19 cellular contexts compared by ENCODE assay signal in the genomic region with DNA sequence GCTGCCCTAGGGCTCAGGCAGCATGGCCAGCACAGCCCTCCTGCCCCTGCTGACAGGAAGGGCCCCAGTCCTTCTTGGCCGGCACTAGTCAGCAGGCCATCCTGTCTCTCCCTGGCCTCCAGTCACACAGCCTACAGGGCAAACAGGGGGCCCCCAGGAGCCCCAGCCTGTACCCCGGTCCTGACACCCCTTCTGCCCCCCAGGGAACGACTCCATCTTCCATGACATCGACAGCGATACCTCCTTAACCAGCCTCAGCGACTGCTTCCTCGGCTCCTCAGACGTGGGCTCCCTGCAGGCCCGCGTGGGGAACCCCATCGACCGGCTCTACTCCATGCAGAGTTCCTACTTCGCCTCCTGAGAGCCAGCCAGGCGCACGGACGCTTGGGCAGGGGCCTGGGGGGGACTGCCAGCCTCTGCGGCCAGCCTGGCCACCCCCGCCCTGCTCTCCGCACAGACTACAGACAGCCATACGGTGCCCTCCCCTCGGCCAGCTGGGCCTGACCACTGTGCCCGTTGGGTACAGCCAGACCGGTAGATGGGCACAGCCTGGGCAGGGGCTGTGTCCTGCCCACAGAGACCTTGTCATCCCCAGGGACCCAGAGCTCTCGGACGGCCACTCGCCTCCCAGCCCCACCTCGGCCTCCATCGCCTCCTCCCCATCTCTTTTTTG.
A peak's percentile ranks its signal among the peaks of the same experiment; 100 is the strongest.
DNase-seq lines count a peak whose midpoint lies in the region; ATAC-seq, FAIRE-seq and TF ChIP-seq lines count a peak whose summit lies in the region.
"Had no signal": no experiment of that assay in that cellular context is flagged by ENCODE, and none has a peak within 500 bp of the region (broad histone marks: within the 10 kb centered on the region; RNA-seq: fewer than 3 reads in every experiment).

No MANE protein-coding gene starts in this region.

- TF ChIP-seq CTCF in CD14-positive monocyte (IDR thresholded peaks at IDR 0.05): no peak

- no peaks in the 10 kb centered on the region for H3K9me3 ChIP-seq in neuronal stem cell (replicated peaks in 1 of 2; ENCODE audit: control insufficient read depth in 2 of 2, insufficient read depth in 1 of 2, low read depth in 1 of 2, low read length in 2 of 2)

- no CpG with 5 or more reads among the region's 28 CpGs for WGBS in neuronal stem cell (ENCODE audit: extremely low coverage in 2 of 2, insufficient read length in 2 of 2, insufficient replicate concordance in 1 of 2), 2 donors

- no peak overlapping the region for H3K27ac Mint-ChIP-seq in CD14-positive monocyte
- H3K27ac Mint-ChIP-seq: CD4-positive, CD25-positive, alpha-beta regulatory T cell; GM23338 had no signal

- no peaks in the 10 kb centered on the region for H3K79me1 ChIP-seq in neuronal stem cell (ENCODE audit: low read depth, low read length)

- H4K91ac ChIP-seq in neuronal stem cell (ENCODE audit: low read depth, low read length, poor library complexity): no peak overlapping the region

- no peak overlapping the region for H2AFZ ChIP-seq in neuronal stem cell (ENCODE audit: low read length)
- H2AFZ ChIP-seq: GM23338, PC-9 had no signal

- H4K8ac ChIP-seq in neuronal stem cell (ENCODE audit: low read depth, low read length): no peak overlapping the region

- no peak for ATAC-seq in HG03521 (IDR thresholded peaks at IDR 0.05; ENCODE audit: unreplicated experiment)
- ATAC-seq: GM23338 had no signal

- H3K4ac ChIP-seq in neuronal stem cell (ENCODE audit: low read length): no peak overlapping the region

- no peaks in the 10 kb centered on the region for H3K9me3 Mint-ChIP-seq in CD14-positive monocyte
- H3K9me3 Mint-ChIP-seq: CD4-positive, CD25-positive, alpha-beta regulatory T cell; GM23338 had no signal

- peak overlapping the region; percentile 95 for H3K23ac ChIP-seq in neuronal stem cell (ENCODE audit: low read depth, low read length, poor library complexity)

- no peaks in the 10 kb centered on the region for H3K36me3 Mint-ChIP-seq in CD14-positive monocyte
- H3K36me3 Mint-ChIP-seq: CD4-positive, CD25-positive, alpha-beta regulatory T cell had no signal

- no peak for FAIRE-seq in GM12892 (lab: Jason Lieb, UNC)

- intact Hi-C loops in CD14-positive monocyte (cut with micrococcal nuclease): no loop called here

- peak; percentile 10 for DNase-seq in 8988T
- DNase-seq in GM12892 (ENCODE audit: insufficient read length): peak; percentile 10
- peak; percentile 45 for DNase-seq in ecto neural progenitor cell (ENCODE audit: low spot score)
- no peak for DNase-seq in neuronal stem cell (ENCODE audit: low spot score)
- DNase-seq in CD14-positive monocyte (ENCODE audit: low spot score): no peak
- DNase-seq in NCI-H524 treated with DMSO at 0.1 percent for 48 hours (lab: John Stamatoyannopoulos, UW): no peak
- DNase-seq in kidney tubule cell (ENCODE audit: low spot score): no peak
- DNase-seq: ACHN; AML-193; CD4-positive, CD25-positive, alpha-beta regulatory T cell; DMS53; NCI-H1436; NCI-H2029 treated with DMSO at 0.1 percent for 48 hours; NCI-H2171 treated with DMSO at 0.1 percent for 48 hours; NCI-H82; PC-9 had no signal

- peak overlapping the region; percentile 56 for H3K14ac ChIP-seq in neuronal stem cell (ENCODE audit: low read length)

- no peak overlapping the region for H2BK120ac ChIP-seq in neuronal stem cell (ENCODE audit: low read depth, low read length)

- peak overlapping the region; percentile 94 for H2BK15ac ChIP-seq in neuronal stem cell (ENCODE audit: low read length)

- no peak for TF ChIP-seq POLR2A in GM12892 (IDR thresholded peaks at IDR 0.05; ENCODE audit: low read depth, low read length)

- H3K4me2 ChIP-seq in neuronal stem cell (ENCODE audit: insufficient read depth, low read length, poor library complexity, severe bottlenecking): no peak overlapping the region
- H3K4me2 ChIP-seq: GM23338, KMS-11, PC-9 had no signal

- peaks cover 0 to 3% of the 10 kb centered on the region in 2 donors for H3K4me1 ChIP-seq in neuronal stem cell (ENCODE audit: control insufficient read depth in 2 of 2, insufficient read depth in 1 of 2, low read depth in 1 of 2, low read length in 2 of 2)

- H3K27me3 Mint-ChIP-seq in CD14-positive monocyte (ENCODE audit: low read depth in 3 of 3): peaks cover 10 to 20% (median 14%) of the 10 kb centered on the region in 3 donors

- H2BK5ac ChIP-seq in neuronal stem cell (ENCODE audit: low read length): no peak overlapping the region

- H3K4me1 Mint-ChIP-seq in CD14-positive monocyte: no peaks in the 10 kb centered on the region
- H3K4me1 Mint-ChIP-seq: CD4-positive, CD25-positive, alpha-beta regulatory T cell had no signal

- H3K27ac ChIP-seq in neuronal stem cell (replicated peaks; ENCODE audit: low read length): no peak overlapping the region
- H3K27ac ChIP-seq: KMS-11, PC-9 had no signal

- peak overlapping the region; percentile 83 for H2AK5ac ChIP-seq in neuronal stem cell (ENCODE audit: low read depth, low read length)

- no peak overlapping the region for H3K4me3 Mint-ChIP-seq in CD14-positive monocyte
- H3K4me3 Mint-ChIP-seq: CD4-positive, CD25-positive, alpha-beta regulatory T cell; GM23338 had no signal

- H2BK12ac ChIP-seq in neuronal stem cell (ENCODE audit: low read length): no peak overlapping the region

- peak overlapping the region; percentile 83 for H3K18ac ChIP-seq in neuronal stem cell (ENCODE audit: low read length)

- H3K36me3 ChIP-seq in neuronal stem cell (replicated peaks in 1 of 2; ENCODE audit: control insufficient read depth in 2 of 2, insufficient read depth in 2 of 2, low read length in 2 of 2): no peaks in the 10 kb centered on the region

- no peak overlapping the region for H3K9ac ChIP-seq in neuronal stem cell (ENCODE audit: low read depth, low read length, poor library complexity)
- H3K9ac ChIP-seq: KMS-11 had no signal

- no peak overlapping the region for H3K4me3 ChIP-seq in neuronal stem cell (ENCODE audit: low read length in 2 of 2)
- H3K4me3 ChIP-seq: GM23338, PC-9 had no signal

- peaks cover 0 to 75% (median 11%) of the 10 kb centered on the region in 3 experiments for H3K27me3 ChIP-seq in neuronal stem cell (ENCODE audit: control insufficient read depth in 3 of 3, insufficient read depth in 3 of 3, low read depth in 1 of 3, low read length in 3 of 3)

Comparison
In these comparisons a context has a peak if more than half of its experiments do, and no peak if none do; other contexts are left out.
1. DNase-seq: peak in 8988T (single experiment), GM12892 (single experiment) and ecto neural progenitor cell (single experiment); none in neuronal stem cell (single experiment), CD14-positive monocyte (single experiment), NCI-H524 treated with DMSO at 0.1 percent for 48 hours (single experiment) and kidney tubule cell (single experiment).